1 cellular context compared by ENCODE assay signal in the genomic region with DNA sequence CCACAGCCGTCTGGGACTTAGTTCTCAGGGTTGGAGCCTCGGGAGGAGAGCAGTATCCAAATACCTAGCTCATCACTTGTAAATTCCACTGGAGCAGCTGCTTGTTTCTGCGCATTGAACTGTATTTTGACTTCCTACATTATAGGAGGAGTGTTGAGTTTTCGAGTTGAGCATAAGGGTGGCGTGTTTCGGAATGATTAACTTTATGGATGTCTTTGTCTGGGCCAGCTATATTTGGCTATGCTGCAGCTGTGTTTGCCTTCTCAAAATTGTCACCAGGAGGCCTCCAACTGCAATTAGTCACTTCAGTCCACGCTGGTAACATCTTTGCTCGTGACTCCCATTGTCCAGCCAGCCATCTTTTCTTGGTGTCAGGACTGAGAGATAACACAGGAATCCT.
TF ChIP-seq lines count a peak whose summit lies in the region.

No MANE protein-coding gene starts in this region.

TF ChIP-seq in K562, 482 proteins besides CTCF, POLR2A, EP300 and RAD21 (continued from another document):
- TF ChIP-seq ZBTB49 (CRISPR knock-in tag; IDR thresholded peaks at IDR 0.05; ENCODE audit: borderline replicate concordance) (no peak), LCOR (CRISPR knock-in tag; IDR thresholded peaks at IDR 0.05) (0 out of 2 replicates have a peak, but pooled peaks have one; percentile 18), POLR2AphosphoS5 (IDR thresholded peaks at IDR 0.05; ENCODE audit: control insufficient read depth, insufficient read depth, low read depth, low read length) (no peak)
- TF ChIP-seq, protein P1, sequence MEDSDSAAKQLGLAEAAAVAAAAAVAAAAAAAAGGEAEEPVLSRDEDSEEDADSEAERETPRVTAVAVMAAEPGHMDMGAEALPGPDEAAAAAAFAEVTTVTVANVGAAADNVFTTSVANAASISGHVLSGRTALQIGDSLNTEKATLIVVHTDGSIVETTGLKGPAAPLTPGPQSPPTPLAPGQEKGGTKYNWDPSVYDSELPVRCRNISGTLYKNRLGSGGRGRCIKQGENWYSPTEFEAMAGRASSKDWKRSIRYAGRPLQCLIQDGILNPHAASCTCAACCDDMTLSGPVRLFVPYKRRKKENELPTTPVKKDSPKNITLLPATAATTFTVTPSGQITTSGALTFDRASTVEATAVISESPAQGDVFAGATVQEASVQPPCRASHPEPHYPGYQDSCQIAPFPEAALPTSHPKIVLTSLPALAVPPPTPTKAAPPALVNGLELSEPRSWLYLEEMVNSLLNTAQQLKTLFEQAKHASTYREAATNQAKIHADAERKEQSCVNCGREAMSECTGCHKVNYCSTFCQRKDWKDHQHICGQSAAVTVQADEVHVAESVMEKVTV (CRISPR knock-in tag; IDR thresholded peaks at IDR 0.05): peak; percentile 18; the same call in 1 of the 2 replicates
